1 cellular context compared by ENCODE assay signal in genomic region chr3:11604139-11604895, GRCh38.
A peak's percentile ranks its signal among the peaks of the same experiment; 100 is the strongest.
TF ChIP-seq lines count a peak whose summit lies in the region.

No MANE protein-coding gene starts in this region.

TF ChIP-seq in K562, 482 proteins besides CTCF, POLR2A, EP300 and RAD21 (continued from another document and continues in another):
- TF ChIP-seq MGA (IDR thresholded peaks at IDR 0.05) (peak; percentile 55), TEAD4 (IDR thresholded peaks at IDR 0.05; ENCODE audit: low read length) (peak; percentile 31; the same call in 1 of the 2 replicates), TEAD4 (CRISPR knock-in tag; IDR thresholded peaks at IDR 0.05; ENCODE audit: borderline replicate concordance) (no peak), PREB (CRISPR knock-in tag; IDR thresholded peaks at IDR 0.05) (no peak), CEBPB (tag; IDR thresholded peaks at IDR 0.05) (0 out of 2 replicates have a peak, but pooled peaks have one; percentile 21), CEBPZ (IDR thresholded peaks at IDR 0.05; ENCODE audit: borderline replicate concordance, low read depth, low read length) (no peak), CBFA2T3 (IDR thresholded peaks at IDR 0.05) (peak; percentile 42; the same call in 1 of the 2 replicates), CLOCK (CRISPR knock-in tag; IDR thresholded peaks at IDR 0.05; ENCODE audit: borderline replicate concordance) (no peak), RFX1 (IDR thresholded peaks at IDR 0.05) (no peak), RAD51 (IDR thresholded peaks at IDR 0.05; ENCODE audit: borderline replicate concordance, low read depth) (peak; percentile 40; the same call in 1 of the 2 replicates), TCF3 (CRISPR knock-in tag; IDR thresholded peaks at IDR 0.05) (peak; percentile 56), CEBPG (CRISPR knock-in tag; IDR thresholded peaks at IDR 0.05) (peak; percentile 92), CEBPG (tag; conservative IDR thresholded peaks at IDR 0.05 in 1 of 2, IDR thresholded peaks at IDR 0.05 in 1 of 2) (peak in 1 of 2 experiments; percentile 90; a peak in 2 of 4 replicates), TRIM25 (IDR thresholded peaks at IDR 0.05; ENCODE audit: borderline replicate concordance) (no peak), ZNF146 (CRISPR knock-in tag; IDR thresholded peaks at IDR 0.05; ENCODE audit: unreplicated experiment) (no peak), HLTF (IDR thresholded peaks at IDR 0.05) (no peak), MYC (IDR thresholded peaks at IDR 0.05; ENCODE audit: low read depth, low read length) (peak; percentile 49; the same call in 1 of the 2 replicates), MYC (CRISPR knock-in tag; IDR thresholded peaks at IDR 0.05; ENCODE audit: borderline replicate concordance, low read depth) (no peak), CBFB (CRISPR knock-in tag; IDR thresholded peaks at IDR 0.05) (no peak), HDAC3 (IDR thresholded peaks at IDR 0.05; ENCODE audit: borderline replicate concordance, partially characterized antibody) (no peak), STAG1 (CRISPR knock-in tag; IDR thresholded peaks at IDR 0.05; ENCODE audit: borderline replicate concordance) (no peak), ZNF785 (CRISPR knock-in tag; IDR thresholded peaks at IDR 0.05) (no peak), VEZF1 (CRISPR knock-in tag; IDR thresholded peaks at IDR 0.05) (peak; percentile 34; the same call in 1 of the 2 replicates), MCM3 (IDR thresholded peaks at IDR 0.05) (no peak), SMAD4 (CRISPR knock-in tag; conservative IDR thresholded peaks at IDR 0.05) (0 out of 2 replicates have a peak, but pooled peaks have one; percentile 32), USF1 (CRISPR knock-in tag; IDR thresholded peaks at IDR 0.05) (peak; percentile 88), IFI16 (CRISPR knock-in tag; IDR thresholded peaks at IDR 0.05) (no peak), ATF3 (IDR thresholded peaks at IDR 0.05) (peak; percentile 64), ATF3 (CRISPR knock-in tag; conservative IDR thresholded peaks at IDR 0.05) (no peak), PTRF (tag; IDR thresholded peaks at IDR 0.05) (no peak)
